In the genomic region with DNA sequence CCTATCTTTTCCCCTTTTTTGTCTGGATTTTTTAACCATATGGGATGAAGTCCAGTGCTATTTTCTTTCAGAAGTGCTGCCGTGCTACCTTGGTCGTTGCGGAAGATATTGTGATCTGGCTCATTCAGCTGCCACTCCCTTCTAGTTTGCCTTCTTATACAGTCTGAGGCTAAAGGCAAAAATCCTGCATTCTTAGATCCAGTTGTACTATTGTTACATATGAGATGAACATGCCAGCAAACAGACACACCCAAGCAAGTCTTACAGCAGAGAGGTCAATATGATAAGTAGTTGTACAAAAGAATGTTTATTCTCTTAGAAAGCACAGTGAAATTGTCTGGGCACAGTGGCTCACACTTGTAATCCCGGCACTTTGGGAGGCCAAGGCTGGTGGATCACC, we compare ENCODE assay signal across 26 cellular contexts.
"Had no signal": no experiment of that assay in that cellular context is flagged by ENCODE, and none has a peak within 500 bp of the region (broad histone marks: within the 10 kb centered on the region; RNA-seq: fewer than 3 reads in every experiment).

No MANE protein-coding gene starts in this region.

- H3K9me3 ChIP-seq: lower lobe of right lung, ovary, prostate gland, suprapubic skin, thoracic aorta, tibial artery, uterus had no signal

- H3K9me3 Mint-ChIP-seq: natural killer cell treated with Interleukin-12 subunit alpha and Interleukin-12 subunit beta and Interleukin-15 and Interleukin-18, amount 100 ng/mL, for 72 hours; stimulated activated effector memory CD8-positive, alpha-beta T cell treated with anti-CD3 and anti-CD28 coated beads, Interleukin-12 subunit alpha, Interleukin-12 subunit beta, amount 100 ng/mL, for 72 hours; stimulated activated naive CD8-positive, alpha-beta T cell treated with anti-CD3 and anti-CD28 coated beads, Interleukin-15, Interleukin-2, amounts not matched to agents 100 ng/mL and 50 ng/mL, for 24 hours had no signal

- H3K4me3 ChIP-seq: hepatocyte, lower lobe of right lung, ovary, prostate gland, skin epidermis, suprapubic skin, thoracic aorta, tibial artery, uterus had no signal

- H3K27me3 Mint-ChIP-seq: naive thymus-derived CD4-positive, alpha-beta T cell; natural killer cell treated with Interleukin-12 subunit alpha and Interleukin-12 subunit beta and Interleukin-15 and Interleukin-18, amount 100 ng/mL, for 72 hours; stimulated activated naive CD8-positive, alpha-beta T cell treated with anti-CD3 and anti-CD28 coated beads, Interleukin-15, Interleukin-2, amounts not matched to agents 100 ng/mL and 50 ng/mL, for 24 hours had no signal

- H3K27me3 ChIP-seq: hepatocyte, ovary, suprapubic skin, tibial artery had no signal

- H3K27ac Mint-ChIP-seq: mesothelial cell of epicardium; natural killer cell treated with Interleukin-12 subunit alpha and Interleukin-12 subunit beta and Interleukin-15 and Interleukin-18, amount 100 ng/mL, for 72 hours; stimulated activated effector memory CD8-positive, alpha-beta T cell treated with anti-CD3 and anti-CD28 coated beads, Interleukin-12 subunit alpha, Interleukin-12 subunit beta, amount 100 ng/mL, for 72 hours; stimulated activated naive CD8-positive, alpha-beta T cell treated with anti-CD3 and anti-CD28 coated beads, Interleukin-15, Interleukin-2, amounts not matched to agents 100 ng/mL and 50 ng/mL, for 24 hours had no signal

- ATAC-seq: left lobe of liver; lower lobe of right lung; naive thymus-derived CD4-positive, alpha-beta T cell; natural killer cell treated with Interleukin-12 subunit alpha and Interleukin-12 subunit beta and Interleukin-15 and Interleukin-18, amount 100 ng/mL, for 72 hours; right cardiac atrium; sciatic nerve; stimulated activated effector memory CD8-positive, alpha-beta T cell treated with anti-CD3 and anti-CD28 coated beads, Interleukin-12 subunit alpha, Interleukin-12 subunit beta, amount 100 ng/mL, for 72 hours had no signal

- DNase-seq: islet precursor cell; lower lobe of right lung; mammary epithelial cell; mesenchymal stem cell; naive thymus-derived CD4-positive, alpha-beta T cell; ovary; retina; right cardiac atrium; stimulated activated CD4-positive, alpha-beta T cell treated with anti-CD3 and anti-CD28 coated beads, Interleukin-12 subunit alpha, Interleukin-12 subunit beta, amount 100 ng/mL, for 4 hours; stimulated activated CD4-positive, alpha-beta T cell treated with anti-CD3 and anti-CD28 coated beads, Interleukin-15, amount 100 ng/mL, for 24 hours; stimulated activated CD4-positive, alpha-beta T cell treated with anti-CD3 and anti-CD28 coated beads, Interleukin-4, amount 100 ng/mL, for 24 hours; stimulated activated naive CD4-positive, alpha-beta T cell; tibial artery; trophoblast cell; uterus had no signal

- H3K4me1 ChIP-seq: lower lobe of right lung, prostate gland, suprapubic skin, tibial artery, uterus had no signal

- H3K27ac ChIP-seq: hepatocyte, lower lobe of right lung, ovary, prostate gland, skin epidermis, suprapubic skin, thoracic aorta, tibial artery, uterus had no signal

- H3K4me3 Mint-ChIP-seq: mesothelial cell of epicardium; naive thymus-derived CD4-positive, alpha-beta T cell; natural killer cell treated with Interleukin-12 subunit alpha and Interleukin-12 subunit beta and Interleukin-15 and Interleukin-18, amount 100 ng/mL, for 72 hours; stimulated activated effector memory CD8-positive, alpha-beta T cell treated with anti-CD3 and anti-CD28 coated beads, Interleukin-12 subunit alpha, Interleukin-12 subunit beta, amount 100 ng/mL, for 72 hours; stimulated activated naive CD8-positive, alpha-beta T cell treated with anti-CD3 and anti-CD28 coated beads, Interleukin-15, Interleukin-2, amounts not matched to agents 100 ng/mL and 50 ng/mL, for 24 hours had no signal

- H3K36me3 ChIP-seq: lower lobe of right lung, ovary, prostate gland, suprapubic skin, thoracic aorta, tibial artery, uterus had no signal

- H3K36me3 Mint-ChIP-seq: natural killer cell treated with Interleukin-12 subunit alpha and Interleukin-12 subunit beta and Interleukin-15 and Interleukin-18, amount 100 ng/mL, for 72 hours had no signal
